1 cellular context compared by ENCODE assay signal in genomic region chr19:6272913-6273600, GRCh38.
TF ChIP-seq lines count a peak whose summit lies in the region.

No MANE protein-coding gene starts in this region.

TF ChIP-seq in K562, 482 proteins besides CTCF, POLR2A, EP300 and RAD21 (continued from another document):
- TF ChIP-seq GMEB1 (CRISPR knock-in tag; IDR thresholded peaks at IDR 0.05) (no peak), GABPB1 (CRISPR knock-in tag; IDR thresholded peaks at IDR 0.05) (no peak), KDM2B (CRISPR knock-in tag; IDR thresholded peaks at IDR 0.05) (no peak), YY1 (IDR thresholded peaks at IDR 0.05; ENCODE audit: borderline replicate concordance in 1 of 3, control insufficient read depth in 1 of 3, extremely low read depth in 1 of 3, insufficient read depth in 3 of 3, insufficient read length in 1 of 3, insufficient replicate concordance in 2 of 3, low read depth in 1 of 3, low read length in 2 of 3) (peak in 1 of 3 experiments; percentile 5), SMAD3 (CRISPR knock-in tag; conservative IDR thresholded peaks at IDR 0.05) (no peak), CHD1 (IDR thresholded peaks at IDR 0.05; ENCODE audit: low read length) (peak; percentile 23)
TF ChIP-seq in K562: peak in this region for 2.
